In genomic region chr1:11289064-11289463, GRCh38 we compare ENCODE assay signal across 13 cellular contexts. TPM values are rescaled to one million over a fixed set of nuclear protein-coding genes. Genes with fewer than 3 reads are reported as not detected.
DNase-seq lines count a peak whose midpoint lies in the region; TF ChIP-seq lines count a peak whose summit lies in the region.
"Had no signal": no experiment of that assay in that cellular context is flagged by ENCODE, and none has a peak within 500 bp of the region (broad histone marks: within the 10 kb centered on the region; RNA-seq: fewer than 3 reads in every experiment).

No MANE protein-coding gene starts in this region.

- peaks cover 0 to 1% of the 10 kb centered on the region in 2 donors for H3K27me3 Mint-ChIP-seq in CD8-positive, alpha-beta memory T cell

- peaks cover 48% of the 10 kb centered on the region for H3K4me1 ChIP-seq in BLaER1
- H3K4me1 ChIP-seq in CD8-positive, alpha-beta memory T cell (ENCODE audit: insufficient read depth, low read length): peaks cover 41% of the 10 kb centered on the region
- no peaks in the 10 kb centered on the region for H3K4me1 ChIP-seq in stomach
- H3K4me1 ChIP-seq: HAP-1 had no signal

- DNase-seq in AG20443 (ENCODE audit: low spot score) (peak; percentile 1), NCI-H2227 treated with DMSO at 0.1 percent for 48 hours (lab: John Stamatoyannopoulos, UW) (peak; percentile 95), myocyte (ENCODE audit: low read depth) (peak; percentile 55), stomach (no peak), T1000 (lab: John Stamatoyannopoulos, UW) (no peak)
- DNase-seq in CD8-positive, alpha-beta memory T cell: no peak
- DNase-seq: COR-L47; NCI-H1436; NCI-H510A treated with DMSO at 0.1 percent for 48 hours; NK-92 treated with Interleukin-12 subunit alpha and Interleukin-12 subunit beta, amount 100 ng/mL, for 24 hours; SK-N-SH had no signal

- H3K27me3 ChIP-seq in BLaER1 (no peaks in the 10 kb centered on the region), stomach (no peaks in the 10 kb centered on the region)
- no peaks in the 10 kb centered on the region for H3K27me3 ChIP-seq in CD8-positive, alpha-beta memory T cell (ENCODE audit: insufficient read depth, low read length, poor library complexity, severe bottlenecking)

- no peaks in the 10 kb centered on the region for H3K9me3 Mint-ChIP-seq in CD8-positive, alpha-beta memory T cell

- peaks cover 74% of the 10 kb centered on the region for H4K20me1 ChIP-seq in BLaER1

- TF ChIP-seq EP300 in stomach (IDR thresholded peaks at IDR 0.05): no peak

- H3K4me3 ChIP-seq in BLaER1 (no peak overlapping the region), stomach (no peak overlapping the region)
- H3K4me3 ChIP-seq in CD8-positive, alpha-beta memory T cell (ENCODE audit: low read length): no peak overlapping the region
- H3K4me3 ChIP-seq: HAP-1 had no signal

- peak overlapping the region; percentile 37 for H3K4me2 ChIP-seq in BLaER1
- H3K4me2 ChIP-seq: SK-N-SH had no signal

- intact Hi-C loops in stomach (cut with DNase I; ENCODE audit: low total_unique reads): no loop called here

- POLR2A ChIA-PET in CD8-positive, alpha-beta memory T cell (lab: Charles Lee): no interaction called here

- peak overlapping the region; percentile 55; the same call in 1 of the 2 replicates for H3K9ac ChIP-seq in BLaER1
- H3K9ac ChIP-seq: SK-N-SH had no signal

- H3K36me3 ChIP-seq in BLaER1 (peaks cover 84% of the 10 kb centered on the region), stomach (peaks cover 9 to 86% (median 70%) of the 10 kb centered on the region in 4 donors)
- H3K36me3 ChIP-seq in CD8-positive, alpha-beta memory T cell (ENCODE audit: insufficient read depth, low read length): peaks cover 19% of the 10 kb centered on the region
- H3K36me3 ChIP-seq: HAP-1 had no signal

- TF ChIP-seq POLR2A in stomach (IDR thresholded peaks at IDR 0.05): no peak

- H3K4me1 Mint-ChIP-seq in CD8-positive, alpha-beta memory T cell: peaks cover 25 to 41% (median 29%) of the 10 kb centered on the region in 3 donors

- 77 to 94% (median 92%) methylated on average over 5 of the region's 5 CpGs for WGBS in stomach, 5 donors

- no peak overlapping the region for H3K27ac Mint-ChIP-seq in CD8-positive, alpha-beta memory T cell

- no peak overlapping the region for H3K4me3 Mint-ChIP-seq in CD8-positive, alpha-beta memory T cell

- TF ChIP-seq CTCF in stomach (IDR thresholded peaks at IDR 0.05): no peak

- H3K36me3 Mint-ChIP-seq in CD8-positive, alpha-beta memory T cell: peaks cover 0 to 77% (median 31%) of the 10 kb centered on the region in 3 donors

- H3K27ac ChIP-seq in BLaER1: peak overlapping the region; percentile 54; the same call in 1 of the 2 replicates
- H3K27ac ChIP-seq in CD8-positive, alpha-beta memory T cell (ENCODE audit: low read depth, low read length): no peak overlapping the region
- no peak overlapping the region for H3K27ac ChIP-seq in stomach

- CTCF ChIA-PET in CD8-positive, alpha-beta memory T cell (lab: Charles Lee): no interaction called here

- H3K9me3 ChIP-seq in BLaER1: no peaks in the 10 kb centered on the region
- no peaks in the 10 kb centered on the region for H3K9me3 ChIP-seq in CD8-positive, alpha-beta memory T cell (ENCODE audit: low read length)
- H3K9me3 ChIP-seq in stomach: no peaks in the 10 kb centered on the region
- H3K9me3 ChIP-seq: HAP-1, SK-N-SH had no signal

RNA-seq across cellular contexts. Expression of gene UBIAD1, which starts 16.1 kb away (rescaled TPM):
- 12.6 and 15.6 TPM in 2 replicates for total RNA-seq in myocyte
- polyA plus RNA-seq in myocyte (2012): 9.8 TPM
- 10 to 100 TPM; 35.7 to 41.8 TPM for total RNA-seq in CD8-positive, alpha-beta memory T cell
- polyA plus RNA-seq in CD8-positive, alpha-beta memory T cell: 31.4 TPM
- total RNA-seq in stomach: 10 to 100 TPM in 2 of 5 donors, 1 to 10 TPM in 3; 2.2 to 33.8 (median 7.5) TPM
- 1 to 10 TPM; 3.5 to 5.4 (median 4.6) TPM for polyA plus RNA-seq in stomach

RNA-seq across cellular contexts. Expression of gene MTOR, which starts 26.7 kb away (rescaled TPM):
- total RNA-seq in myocyte: 50.2 and 54.7 TPM in 2 replicates
- 36.6 TPM for polyA plus RNA-seq in myocyte (2012)
- 10 to 100 TPM; 53.9 to 55.2 TPM for total RNA-seq in CD8-positive, alpha-beta memory T cell
- 8.0 TPM for polyA plus RNA-seq in CD8-positive, alpha-beta memory T cell
- total RNA-seq in stomach: 10 to 100 TPM; 27.4 to 42.4 (median 35.2) TPM
- 10 to 100 TPM in 1 of 3 donors, 1 to 10 TPM in 2; 6.3 to 15.7 (median 8.7) TPM for polyA plus RNA-seq in stomach

Comparison
In these comparisons a context has a peak if more than half of its experiments do, and no peak if none do; other contexts are left out.
1. DNase-seq: peak in AG20443 (single experiment), NCI-H2227 treated with DMSO at 0.1 percent for 48 hours (single experiment) and myocyte (single experiment); none in CD8-positive, alpha-beta memory T cell (0 of 5), stomach (single experiment) and T1000 (single experiment).